9 cellular contexts compared by ENCODE assay signal in the genomic region with DNA sequence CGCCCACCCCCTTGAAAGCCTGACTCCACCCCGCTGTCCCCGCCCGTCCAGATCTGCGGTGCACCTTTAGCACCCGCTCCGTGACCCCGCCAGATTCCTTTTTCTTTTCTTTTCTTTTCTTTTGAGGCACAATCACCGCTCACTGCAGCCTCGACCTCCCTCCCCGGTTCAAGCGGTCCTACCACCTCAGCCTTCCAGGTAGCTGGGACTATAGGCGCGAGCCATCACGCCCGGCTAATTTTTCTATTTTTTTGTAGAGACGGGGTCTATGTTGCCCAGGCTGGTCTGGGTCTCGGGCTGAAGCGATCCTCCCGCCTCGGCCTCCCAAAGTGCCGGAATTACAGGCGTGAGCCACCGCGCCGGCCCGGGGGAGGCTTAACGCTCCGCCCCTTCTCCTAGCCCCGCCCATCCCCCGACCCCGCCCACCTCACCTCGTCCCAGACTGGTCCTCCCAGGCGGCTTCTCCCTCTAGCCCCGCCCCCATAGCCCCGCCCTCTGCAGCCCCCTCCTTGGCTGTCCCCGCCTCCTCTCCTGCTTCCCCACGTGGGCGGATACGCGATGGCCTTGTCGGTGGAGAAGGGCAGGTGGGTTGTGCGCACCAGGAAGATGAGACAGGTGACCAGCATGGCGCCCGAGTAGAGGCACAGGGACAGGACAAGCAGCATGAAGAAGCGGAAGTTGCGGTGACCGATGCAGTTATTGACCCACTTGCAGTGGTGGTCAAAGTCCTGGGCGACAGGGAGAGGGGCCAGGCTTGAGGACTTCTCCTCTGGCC. TPM values are rescaled to one million over a fixed set of nuclear protein-coding genes. Genes with fewer than 3 reads are reported as not detected.
DNase-seq lines count a peak whose midpoint lies in the region; ATAC-seq and TF ChIP-seq lines count a peak whose summit lies in the region.
"Had no signal": no experiment of that assay in that cellular context is flagged by ENCODE, and none has a peak within 500 bp of the region (broad histone marks: within the 10 kb centered on the region; RNA-seq: fewer than 3 reads in every experiment).

No MANE protein-coding gene starts in this region.

- H4K20me1 ChIP-seq in PC-3 (ENCODE audit: low read length): no peaks in the 10 kb centered on the region

- BruUV-seq in PC-3 (replicated peaks; lab: Mats Ljungman, UMichigan): no TSS peak

- peak overlapping the region; percentile 79 for H3K4me2 ChIP-seq in PC-3 (ENCODE audit: low read length)

- no peaks in the 10 kb centered on the region for H3K36me3 ChIP-seq in PC-3 (ENCODE audit: low read depth, low read length)
- no peaks in the 10 kb centered on the region for H3K36me3 ChIP-seq in right atrium auricular region

- CTCF ChIA-PET in PC-3 (lab: Charles Lee): no interaction called here

- H3K9me2 ChIP-seq in PC-3 (replicated peaks; ENCODE audit: low read length): no peaks in the 10 kb centered on the region

- H3K4me3 ChIP-seq in PC-3 (ENCODE audit: low read length): peak overlapping the region; percentile 60
- H3K4me3 ChIP-seq in right atrium auricular region: peak overlapping the region; percentile 21 to 36

- H3K79me2 ChIP-seq in PC-3 (ENCODE audit: low read length): no peaks in the 10 kb centered on the region

- no peak overlapping the region for H3K9ac ChIP-seq in PC-3 (ENCODE audit: low read length)

- no peaks in the 10 kb centered on the region for H3F3A ChIP-seq in PC-3 (ENCODE audit: low read length, unreplicated experiment)

- ATAC-seq in PC-3 (peak; percentile 61), HG02938 (IDR thresholded peaks at IDR 0.05; ENCODE audit: unreplicated experiment) (no peak)

- H2AFZ ChIP-seq in PC-3 (ENCODE audit: low read length): peak overlapping the region; percentile 68; the same call in 1 of the 2 replicates

- H3K27ac ChIP-seq in PC-3 (ENCODE audit: low read length) (no peak overlapping the region), right atrium auricular region (no peak overlapping the region)

- intact Hi-C loops in PC-3 (cut with micrococcal nuclease): no loop called here

- TF ChIP-seq CTCF in GM10266 (IDR thresholded peaks at IDR 0.05; ENCODE audit: control insufficient read depth, insufficient read depth, low read depth, missing control alignments) (no peak), PC-3 (conservative IDR thresholded peaks at IDR 0.05; ENCODE audit: low read depth, low read length) (no peak), right atrium auricular region (IDR thresholded peaks at IDR 0.05) (no peak)

- H3K9me3 ChIP-seq in PC-3 (ENCODE audit: low read length) (0 out of 2 replicates have a peak, but pooled peaks cover 2% of the 10 kb centered on the region), right atrium auricular region (peaks cover 0 to 4% of the 10 kb centered on the region in 2 donors)

- H3K27me3 ChIP-seq in PC-3 (ENCODE audit: low read length): no peaks in the 10 kb centered on the region
- H3K27me3 ChIP-seq in right atrium auricular region: no peaks in the 10 kb centered on the region

- DNase-seq in GM10266 (ENCODE audit: extremely low spot score) (peak; percentile 99), PC-3 (peak; percentile 39), right atrium auricular region (ENCODE audit: low spot score) (no peak), COLO668 (lab: John Stamatoyannopoulos, UW; ENCODE audit: unreplicated experiment) (no peak), NCI-H1436 (lab: John Stamatoyannopoulos, UW) (no peak)
- DNase-seq in activated naive CD4-positive, alpha-beta T cell (lab: John Stamatoyannopoulos, UW): peak in 3 of 4 experiments; percentile 18 to 55 (median 28)
- peak; percentile 62 to 63 for DNase-seq in stimulated activated CD4-positive, alpha-beta T cell treated with anti-CD3 and anti-CD28 coated beads, Interleukin-15, amount 100 ng/mL, for 48 hours (ENCODE audit: low read depth in 2 of 2)

- POLR2A ChIA-PET in PC-3 (lab: Charles Lee; ENCODE audit: unreplicated experiment): no interaction called here

- no peaks in the 10 kb centered on the region for H3K4me1 ChIP-seq in PC-3 (ENCODE audit: insufficient read depth, low read length)
- H3K4me1 ChIP-seq in right atrium auricular region: no peaks in the 10 kb centered on the region

RNA-seq across cellular contexts. Expression of gene ZDHHC19, which starts 3.2 kb away (rescaled TPM):
- total RNA-seq in PC-3 (2014; rRNA removed): not detected in 2 replicates
- total RNA-seq in right atrium auricular region: not detected
- total RNA-seq: M059J had no signal

RNA-seq across cellular contexts. Expression of gene SLC51A, which starts 8.3 kb away (rescaled TPM):
- total RNA-seq in PC-3 (2014; rRNA removed): 9.7 and 10.0 TPM in 2 replicates
- total RNA-seq in right atrium auricular region: under 1 TPM in 1 of 2 donors, not detected in 1; 0.35 TPM
- total RNA-seq: M059J had no signal

Comparison
In these comparisons a context has a peak if more than half of its experiments do, and no peak if none do; other contexts are left out.
1. DNase-seq: peak in GM10266 (single experiment), PC-3 (single experiment), activated naive CD4-positive, alpha-beta T cell (3 of 4) and stimulated activated CD4-positive, alpha-beta T cell treated with anti-CD3 and anti-CD28 coated beads, Interleukin-15, amount 100 ng/mL, for 48 hours (2 of 2); none in right atrium auricular region (single experiment), COLO668 (single experiment) and NCI-H1436 (single experiment).